In the genomic region with DNA sequence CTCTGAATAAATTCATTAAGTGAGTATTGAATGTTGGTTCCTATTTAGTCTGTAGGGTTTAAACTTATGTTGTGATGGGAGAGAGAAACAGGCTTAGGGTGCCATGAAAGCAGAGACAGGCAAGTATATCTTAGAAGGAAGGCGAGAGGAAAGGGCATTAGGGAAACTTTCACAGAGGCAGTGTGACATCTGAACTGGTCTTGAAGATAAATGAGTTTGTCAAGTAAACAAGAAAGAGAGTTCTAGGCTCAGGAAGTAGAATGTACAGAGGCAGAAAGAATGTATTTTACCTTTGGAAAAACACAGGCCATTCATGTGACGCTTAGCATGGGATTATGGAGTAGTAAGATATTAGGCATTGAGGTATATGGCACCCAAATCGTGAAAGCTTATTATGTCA, we compare ENCODE assay signal across 19 cellular contexts.
"Had no signal": no experiment of that assay in that cellular context is flagged by ENCODE, and none has a peak within 500 bp of the region (broad histone marks: within the 10 kb centered on the region; RNA-seq: fewer than 3 reads in every experiment).

No MANE protein-coding gene starts in this region.

- H3K4me1 Mint-ChIP-seq: activated CD4-positive, alpha-beta memory T cell treated with anti-CD3 and anti-CD28 coated beads, Interleukin-2, amount 10 ng/mL, durations not matched to agents 7 days and 5 days had no signal

- H3K4me3 Mint-ChIP-seq: activated CD4-positive, alpha-beta memory T cell treated with anti-CD3 and anti-CD28 coated beads, Interleukin-2, amount 10 ng/mL, durations not matched to agents 7 days and 5 days; activated T-cell treated with anti-CD3 and anti-CD28 coated beads, Interleukin-2, amount 50 U/mL, for 24 hours; central memory CD8-positive, alpha-beta T cell; T-helper 2 cell treated with Interferon-gamma antibody and Interleukin-4, amounts not matched to agents 5 μg/mL and 100 μg/mL, for 36 hours had no signal

- H3K9me3 ChIP-seq: colonic mucosa, ovary, testis had no signal

- H3K4me2 ChIP-seq: smooth muscle cell had no signal

- H3K27ac ChIP-seq: ascending aorta, colonic mucosa, lower lobe of right lung, ovary, testis, upper lobe of left lung had no signal

- DNase-seq: activated CD4-positive, alpha-beta memory T cell treated with anti-CD3 and anti-CD28 coated beads, Interleukin-2, amount 10 ng/mL, durations not matched to agents 7 days and 5 days; activated CD4-positive, alpha-beta T cell treated with anti-CD3 and anti-CD28 coated beads for 4 hours; activated naive CD4-positive, alpha-beta T cell treated with Interleukin-2 at 50 U/mL for 16 hours; activated T-cell treated with anti-CD3 and anti-CD28 coated beads, Interleukin-2, amount 50 U/mL, for 24 hours; colonic mucosa; foreskin melanocyte; glutamatergic neuron; hypothalamus; lower lobe of right lung; ovary; stimulated activated CD4-positive, alpha-beta T cell treated with anti-CD3 and anti-CD28 coated beads, Interleukin-4, amount 100 ng/mL, for 1 hour; testis; upper lobe of left lung had no signal

- ATAC-seq: lower lobe of right lung, sciatic nerve had no signal

- H3K27me3 ChIP-seq: ascending aorta, colonic mucosa, ovary, testis, upper lobe of left lung had no signal

- H3K36me3 ChIP-seq: colonic mucosa, ovary had no signal

- H3K4me1 ChIP-seq: ascending aorta, colonic mucosa, lower lobe of right lung, testis had no signal

- H3K9me3 Mint-ChIP-seq: central memory CD8-positive, alpha-beta T cell had no signal

- H3K27me3 Mint-ChIP-seq: activated CD4-positive, alpha-beta memory T cell treated with anti-CD3 and anti-CD28 coated beads, Interleukin-2, amount 10 ng/mL, durations not matched to agents 7 days and 5 days; activated T-cell treated with anti-CD3 and anti-CD28 coated beads, Interleukin-2, amount 50 U/mL, for 24 hours; central memory CD8-positive, alpha-beta T cell had no signal

- H3K27ac Mint-ChIP-seq: activated CD4-positive, alpha-beta memory T cell treated with anti-CD3 and anti-CD28 coated beads, Interleukin-2, amount 10 ng/mL, durations not matched to agents 7 days and 5 days; activated T-cell treated with anti-CD3 and anti-CD28 coated beads, Interleukin-2, amount 50 U/mL, for 24 hours; activated T-helper 2 cell treated with anti-CD3 and anti-CD28 coated beads, Interferon-gamma antibody, Interleukin-2, Interleukin-4, amounts not matched to agents 10 μg/mL and 5 μg/mL and 100 μg/mL, durations not matched to agents 14 hours and 24 hours and 36 hours; T-helper 2 cell treated with Interferon-gamma antibody and Interleukin-4, amounts not matched to agents 5 μg/mL and 100 μg/mL, for 36 hours had no signal

- H3K4me3 ChIP-seq: ascending aorta, colonic mucosa, lower lobe of right lung, ovary, smooth muscle cell, testis, upper lobe of left lung had no signal
